ENCODE assay signal across 19 cellular contexts in genomic region chr10:86645111-86645445, GRCh38. TPM values are rescaled to one million over a fixed set of nuclear protein-coding genes. Genes with fewer than 3 reads are reported as not detected.
DNase-seq lines count a peak whose midpoint lies in the region; ATAC-seq and TF ChIP-seq lines count a peak whose summit lies in the region.
"Had no signal": no experiment of that assay in that cellular context is flagged by ENCODE, and none has a peak within 500 bp of the region (broad histone marks: within the 10 kb centered on the region; RNA-seq: fewer than 3 reads in every experiment).

No MANE protein-coding gene starts in this region.

- no peak overlapping the region for H3K4me3 Mint-ChIP-seq in activated T-helper 2 cell treated with anti-CD3 and anti-CD28 coated beads, Interferon-gamma antibody, Interleukin-2, Interleukin-4, amounts not matched to agents 10 μg/mL and 5 μg/mL and 100 μg/mL, durations not matched to agents 14 hours and 24 hours and 36 hours (ENCODE audit: low read depth)
- H3K4me3 Mint-ChIP-seq: CD14-positive monocyte had no signal

- DNase-seq in right atrium auricular region (ENCODE audit: low spot score) (no peak), heart right ventricle (no peak), posterior vena cava (ENCODE audit: low spot score) (peak; percentile 31), 8988T (no peak)
- peak; percentile 6 for DNase-seq in activated T-helper 2 cell treated with anti-CD3 and anti-CD28 coated beads, Interferon-gamma antibody, Interleukin-2, Interleukin-4, amounts not matched to agents 10 μg/mL and 5 μg/mL and 100 μg/mL, durations not matched to agents 14 hours and 24 hours and 36 hours (ENCODE audit: low spot score)
- DNase-seq: MM.1S, NCI-H1105, NCI-H187, NCI-H446, PC-9 had no signal

- H3K36me3 Mint-ChIP-seq in activated T-helper 2 cell treated with anti-CD3 and anti-CD28 coated beads, Interferon-gamma antibody, Interleukin-2, Interleukin-4, amounts not matched to agents 10 μg/mL and 5 μg/mL and 100 μg/mL, durations not matched to agents 14 hours and 24 hours and 36 hours (ENCODE audit: low read depth), result no peaks in the 10 kb centered on the region
- H3K36me3 Mint-ChIP-seq: CD14-positive monocyte had no signal

- H3K4me1 ChIP-seq in right atrium auricular region (peaks cover 0 to 25% of the 10 kb centered on the region in 2 donors), heart right ventricle (peaks cover 10 to 44% (median 19%) of the 10 kb centered on the region in 9 donors), thymus (ENCODE audit: control insufficient read depth, insufficient read depth, low read length) (no peaks in the 10 kb centered on the region)
- H3K4me1 ChIP-seq: Caco-2 had no signal

- TF ChIP-seq CTCF in right atrium auricular region (IDR thresholded peaks at IDR 0.05) (no peak), heart right ventricle (IDR thresholded peaks at IDR 0.05) (no peak)

- H3K27ac ChIP-seq in right atrium auricular region (peak overlapping the region; percentile 0 to 48), heart right ventricle (peak overlapping the region in 1 of 10 donors; percentile 3), thymus (ENCODE audit: low read depth) (peak overlapping the region; percentile 37)
- H3K27ac ChIP-seq: PC-9 had no signal

- H3K27ac Mint-ChIP-seq in activated T-helper 2 cell treated with anti-CD3 and anti-CD28 coated beads, Interferon-gamma antibody, Interleukin-2, Interleukin-4, amounts not matched to agents 10 μg/mL and 5 μg/mL and 100 μg/mL, durations not matched to agents 14 hours and 24 hours and 36 hours, result no peak overlapping the region
- H3K27ac Mint-ChIP-seq: CD14-positive monocyte had no signal

- H3K27me3 ChIP-seq in right atrium auricular region (no peaks in the 10 kb centered on the region), heart right ventricle (peaks cover 0 to 7% (median 0%) of the 10 kb centered on the region in 7 donors), thymus (ENCODE audit: control insufficient read depth, insufficient read depth) (no peaks in the 10 kb centered on the region)

- no peak overlapping the region for H3K4me3 ChIP-seq in right atrium auricular region
- no peak overlapping the region for H3K4me3 ChIP-seq in heart right ventricle
- no peak overlapping the region for H3K4me3 ChIP-seq in thymus (ENCODE audit: low read length)
- H3K4me3 ChIP-seq: GM12878, GM23248, PC-9 had no signal

- H3K27me3 Mint-ChIP-seq in activated T-helper 2 cell treated with anti-CD3 and anti-CD28 coated beads, Interferon-gamma antibody, Interleukin-2, Interleukin-4, amounts not matched to agents 10 μg/mL and 5 μg/mL and 100 μg/mL, durations not matched to agents 14 hours and 24 hours and 36 hours (ENCODE audit: low read depth), result peaks cover 13% of the 10 kb centered on the region

- H3K9me3 ChIP-seq in right atrium auricular region (no peaks in the 10 kb centered on the region), heart right ventricle (no peaks in the 10 kb centered on the region), thymus (ENCODE audit: control insufficient read depth) (no peaks in the 10 kb centered on the region)

- intact Hi-C loops in heart right ventricle (cut with DNase I), result loop anchor here in 2 of 10 donors (5.0 to 10.0 kb wide), 2 partner anchors 42 to 120 kb away; partner anchors contain the start of gene WAPL (in 1 of the 2)
- intact Hi-C loops in activated T-helper 2 cell treated with anti-CD3 and anti-CD28 coated beads, Interferon-gamma antibody, Interleukin-2, Interleukin-4, amounts not matched to agents 10 μg/mL and 5 μg/mL and 100 μg/mL, durations not matched to agents 14 hours and 24 hours and 36 hours (cut with micrococcal nuclease), result no loop called here
- intact Hi-C loops in posterior vena cava (cut with DNase I), result no loop called here

- ATAC-seq in heart right ventricle, result no peak
- no peak for ATAC-seq in activated CD4-positive, CD25-positive, alpha-beta regulatory T cell treated with anti-CD3 and anti-CD28 coated beads, Interleukin-2, amount 50 U/mL, for 24 hours
- ATAC-seq in GM18517 (IDR thresholded peaks at IDR 0.05; ENCODE audit: unreplicated experiment), result no peak

- WGBS in heart right ventricle, 2 donors, result 96 to 98% methylated on average over 2 of the region's 2 CpGs
- WGBS in thymus, result over 99% methylated on average over 2 of the region's 2 CpGs

- H3K9me3 Mint-ChIP-seq in activated T-helper 2 cell treated with anti-CD3 and anti-CD28 coated beads, Interferon-gamma antibody, Interleukin-2, Interleukin-4, amounts not matched to agents 10 μg/mL and 5 μg/mL and 100 μg/mL, durations not matched to agents 14 hours and 24 hours and 36 hours, result peaks cover 7% of the 10 kb centered on the region

- H3K36me3 ChIP-seq in right atrium auricular region (no peaks in the 10 kb centered on the region), heart right ventricle (no peaks in the 10 kb centered on the region), thymus (ENCODE audit: control insufficient read depth, insufficient read depth) (no peaks in the 10 kb centered on the region)

- peaks cover 10% of the 10 kb centered on the region for H3K4me1 Mint-ChIP-seq in activated T-helper 2 cell treated with anti-CD3 and anti-CD28 coated beads, Interferon-gamma antibody, Interleukin-2, Interleukin-4, amounts not matched to agents 10 μg/mL and 5 μg/mL and 100 μg/mL, durations not matched to agents 14 hours and 24 hours and 36 hours (ENCODE audit: low read depth)
- H3K4me1 Mint-ChIP-seq: CD14-positive monocyte had no signal

RNA-seq across cellular contexts. Expression of gene OPN4, which starts 9.3 kb away (rescaled TPM):
- total RNA-seq in right atrium auricular region (under 1 TPM; 0.19 to 0.31 TPM), heart right ventricle (under 1 TPM in 5 of 10 donors, not detected in 5; 0.11 to 0.27 (median 0.26) TPM), posterior vena cava (not detected)
- polyA plus RNA-seq in heart right ventricle (under 1 TPM; 0.10 to 0.29 TPM), thymus (0.09 TPM)
- total RNA-seq in activated T-helper 2 cell treated with anti-CD3 and anti-CD28 coated beads, Interferon-gamma antibody, Interleukin-2, Interleukin-4, amounts not matched to agents 10 μg/mL and 5 μg/mL and 100 μg/mL, durations not matched to agents 14 hours and 24 hours and 36 hours, result not detected in 2 replicates
- total RNA-seq: A673, Caco-2, GM12878, GM23248, HepG2 had no signal
- polyA plus RNA-seq: CD14-positive monocyte, GM12878, GM23248, HepG2 had no signal

RNA-seq across cellular contexts. Expression of gene LDB3, which starts 23.2 kb away (rescaled TPM):
- total RNA-seq in right atrium auricular region (100 to 1,000 TPM; 448 to 908 TPM), heart right ventricle (1,000 to 10,000 TPM; 1,248 to 1,738 (median 1,513) TPM), posterior vena cava (10 to 100 TPM; 27.9 to 29.3 TPM)
- polyA plus RNA-seq in heart right ventricle (1,000 to 10,000 TPM in 1 of 2 donors, 100 to 1,000 TPM in 1; 162 to 1,622 TPM), thymus (2.9 TPM)
- 0.05 TPM in 1 of 2 replicates, not detected in the other for total RNA-seq in activated T-helper 2 cell treated with anti-CD3 and anti-CD28 coated beads, Interferon-gamma antibody, Interleukin-2, Interleukin-4, amounts not matched to agents 10 μg/mL and 5 μg/mL and 100 μg/mL, durations not matched to agents 14 hours and 24 hours and 36 hours
- total RNA-seq: HepG2 had no signal
- polyA plus RNA-seq: CD14-positive monocyte, HepG2 had no signal

Comparison
In these comparisons a context has a peak if more than half of its experiments do, and no peak if none do; other contexts are left out.
1. DNase-seq: peak in activated T-helper 2 cell treated with anti-CD3 and anti-CD28 coated beads, Interferon-gamma antibody, Interleukin-2, Interleukin-4, amounts not matched to agents 10 μg/mL and 5 μg/mL and 100 μg/mL, durations not matched to agents 14 hours and 24 hours and 36 hours (single experiment) and posterior vena cava (single experiment); none in right atrium auricular region (single experiment), heart right ventricle (0 of 2) and 8988T (single experiment).
2. RNA of gene LDB3, which starts 23.2 kb away (total RNA-seq): 1,248 to 1,738 TPM in heart right ventricle, 448 to 908 TPM in right atrium auricular region and 27.9 to 29.3 TPM in posterior vena cava; 0.05 TPM in activated T-helper 2 cell treated with anti-CD3 and anti-CD28 coated beads, Interferon-gamma antibody, Interleukin-2, Interleukin-4, amounts not matched to agents 10 μg/mL and 5 μg/mL and 100 μg/mL, durations not matched to agents 14 hours and 24 hours and 36 hours; every median in the first group is over 10 times any median in the second.